ENCODE assay signal across 8 cellular contexts in genomic region chr12:57836442-57837375, GRCh38. TPM values are rescaled to one million over a fixed set of nuclear protein-coding genes. Genes with fewer than 3 reads are reported as not detected.
DNase-seq lines count a peak whose midpoint lies in the region; ATAC-seq and TF ChIP-seq lines count a peak whose summit lies in the region.

No MANE protein-coding gene starts in this region.

- peak overlapping the region; percentile 3 for H3K27ac ChIP-seq in CD8-positive, alpha-beta memory T cell (ENCODE audit: low read depth, low read length)
- peak overlapping the region in 3 of 4 donors; percentile 17 to 100 (median 55) for H3K27ac ChIP-seq in body of pancreas
- peak overlapping the region; percentile 24 for H3K27ac ChIP-seq in iPS-18a (ENCODE audit: low read length)

- peak overlapping the region; percentile 27 to 86 (median 70) for H3K4me3 Mint-ChIP-seq in CD8-positive, alpha-beta memory T cell

- no peaks in the 10 kb centered on the region for H3K9me3 ChIP-seq in CD8-positive, alpha-beta memory T cell (ENCODE audit: low read length)
- H3K9me3 ChIP-seq in body of pancreas (no peaks in the 10 kb centered on the region), iPS-18a (ENCODE audit: control insufficient read depth, low read depth, low read length) (no peaks in the 10 kb centered on the region)

- no peaks in the 10 kb centered on the region for H3K9me3 Mint-ChIP-seq in CD8-positive, alpha-beta memory T cell

- WGBS in body of pancreas, 2 donors, result 9 to 10% methylated on average over 13 of the region's 13 CpGs

- intact Hi-C loops in body of pancreas (cut with DNase I), result no loop called here

- H3K9ac ChIP-seq in iPS-18a (ENCODE audit: low read length), result peak overlapping the region; percentile 10

- H3K27me3 ChIP-seq in CD8-positive, alpha-beta memory T cell (ENCODE audit: insufficient read depth, low read length, poor library complexity, severe bottlenecking), result no peaks in the 10 kb centered on the region
- H3K27me3 ChIP-seq in body of pancreas, result no peaks in the 10 kb centered on the region
- H3K27me3 ChIP-seq in iPS-18a (ENCODE audit: control insufficient read depth, insufficient read depth, low read length), result no peaks in the 10 kb centered on the region

- peak overlapping the region; percentile 42 for H3K4me3 ChIP-seq in CD8-positive, alpha-beta memory T cell (ENCODE audit: low read length)
- H3K4me3 ChIP-seq in body of pancreas (no peak overlapping the region), iPS-18a (ENCODE audit: low read length) (peak overlapping the region; percentile 9)

- POLR2A ChIA-PET in CD8-positive, alpha-beta memory T cell (lab: Charles Lee), result interaction anchor here (1.2 to 2.9 kb wide), 3 partner anchors 10 to 62 kb away, joined by 3 to 10 read pairs (median 5); partner anchors contain the start of gene CTDSP2

- peak; percentile 35 for ATAC-seq in GM19025 (IDR thresholded peaks at IDR 0.05; ENCODE audit: low read depth, unreplicated experiment)
- ATAC-seq in HG03139 (IDR thresholded peaks at IDR 0.05; ENCODE audit: unreplicated experiment), result peak; percentile 47
- peak; percentile 21 for ATAC-seq in body of pancreas

- H3K4me1 ChIP-seq in CD8-positive, alpha-beta memory T cell (ENCODE audit: insufficient read depth, low read length), result peaks cover 98% of the 10 kb centered on the region
- H3K4me1 ChIP-seq in body of pancreas, result peaks cover 97% of the 10 kb centered on the region
- peaks cover 81% of the 10 kb centered on the region for H3K4me1 ChIP-seq in iPS-18a (ENCODE audit: control insufficient read depth, low read depth, low read length)

- no peak for TF ChIP-seq CTCF in body of pancreas (IDR thresholded peaks at IDR 0.05)

- peaks cover 89 to 96% (median 92%) of the 10 kb centered on the region in 3 donors for H3K4me1 Mint-ChIP-seq in CD8-positive, alpha-beta memory T cell

- no peak for TF ChIP-seq POLR2A in body of pancreas (IDR thresholded peaks at IDR 0.05)

- no peaks in the 10 kb centered on the region for H3K36me3 ChIP-seq in CD8-positive, alpha-beta memory T cell (ENCODE audit: insufficient read depth, low read length)
- H3K36me3 ChIP-seq in body of pancreas (replicated peaks in 1 of 2; ENCODE audit: insufficient read depth in 1 of 2, low read depth in 2 of 2) (no peaks in the 10 kb centered on the region), iPS-18a (ENCODE audit: control insufficient read depth, low read depth, low read length) (no peaks in the 10 kb centered on the region)

- DNase-seq in CD8-positive, alpha-beta memory T cell, result peak in 3 of 5 donors; percentile 30 to 43 (median 39)
- DNase-seq in NOMO-1 treated with dmso at 0.1 percent for 144 hours (lab: John Stamatoyannopoulos, UW; ENCODE audit: unreplicated experiment) (peak; percentile 85), body of pancreas (peak; percentile 49 to 66 (median 60)), smooth muscle cell of the brain vasculature (ENCODE audit: low read depth, low spot score) (peak; percentile 68), NCI-H2227 (lab: John Stamatoyannopoulos, UW; ENCODE audit: unreplicated experiment) (no peak)

- no peaks in the 10 kb centered on the region for H3K36me3 Mint-ChIP-seq in CD8-positive, alpha-beta memory T cell

- H3K27ac Mint-ChIP-seq in CD8-positive, alpha-beta memory T cell, result peak overlapping the region; percentile 87 to 98 (median 91)

- no peaks in the 10 kb centered on the region for H3K27me3 Mint-ChIP-seq in CD8-positive, alpha-beta memory T cell

- CTCF ChIA-PET in CD8-positive, alpha-beta memory T cell (lab: Charles Lee), result interaction anchor here (1.2 to 7.3 kb wide), 8 partner anchors 7 to 67 kb away, joined by 3 to 78 read pairs (median 6); partner anchors contain the start of gene CTDSP2

RNA-seq across cellular contexts. Expression of gene CTDSP2, which starts 9.8 kb away (rescaled TPM):
- total RNA-seq in CD8-positive, alpha-beta memory T cell, result 10 to 100 TPM; 72.8 to 76.4 TPM
- polyA plus RNA-seq in CD8-positive, alpha-beta memory T cell, result 55.0 TPM
- total RNA-seq in body of pancreas, result 100 to 1,000 TPM in 1 of 2 donors, 10 to 100 TPM in 1; 82.1 to 125 TPM

RNA-seq across cellular contexts. Expression of gene AVIL, which starts 18.2 kb away (rescaled TPM):
- 1 to 10 TPM; 2.3 to 2.5 TPM for total RNA-seq in CD8-positive, alpha-beta memory T cell
- polyA plus RNA-seq in CD8-positive, alpha-beta memory T cell, result 0.40 TPM
- 10 to 100 TPM in 1 of 2 donors, 1 to 10 TPM in 1; 2.0 to 14.8 TPM for total RNA-seq in body of pancreas

RNA-seq across cellular contexts. Expression of gene TSFM, which starts 54.1 kb away (rescaled TPM):
- 10 to 100 TPM; 64.0 to 69.0 TPM for total RNA-seq in CD8-positive, alpha-beta memory T cell
- polyA plus RNA-seq in CD8-positive, alpha-beta memory T cell, result 32.6 TPM
- 10 to 100 TPM in 1 of 2 donors, 1 to 10 TPM in 1; 9.2 to 18.4 TPM for total RNA-seq in body of pancreas

Comparison
In these comparisons a context has a peak if more than half of its experiments do, and no peak if none do; other contexts are left out.
1. H3K27ac ChIP-seq: peak in every context shown above with its lines; median percentile 55 in body of pancreas; 24 in iPS-18a; 3 in CD8-positive, alpha-beta memory T cell.
2. H3K4me3 ChIP-seq: peak in CD8-positive, alpha-beta memory T cell (single experiment) and iPS-18a (single experiment); none in body of pancreas (0 of 2).
3. Peak in every context shown above with its lines, with median percentiles within 50 percentile points of each other: ATAC-seq.